In genomic region chr7:72879737-72880215, GRCh38 we compare ENCODE assay signal across 8 cellular contexts. TPM values are rescaled to one million over a fixed set of nuclear protein-coding genes. Genes with fewer than 3 reads are reported as not detected.
A peak's percentile ranks its signal among the peaks of the same experiment; 100 is the strongest.
DNase-seq lines count a peak whose midpoint lies in the region; FAIRE-seq and TF ChIP-seq lines count a peak whose summit lies in the region.
"Not testable (repeated sequence)": the region's sequence is repeated elsewhere in the genome, so short reads cannot be mapped to it uniquely, and the experiment has no call there.

No MANE protein-coding gene starts in this region.

- H3K4me3 ChIP-seq in GM08714 (ENCODE audit: low read length), result peak overlapping the region; percentile 87
- H3K4me3 ChIP-seq in sigmoid colon, result peak overlapping the region; percentile 66 to 77 (median 73)
- peak overlapping the region; percentile 55 to 63 for H3K4me3 ChIP-seq in uterus

- not testable (repeated sequence) for H3K9me3 ChIP-seq in sigmoid colon, uterus

- not testable (repeated sequence) for H3K36me3 ChIP-seq in sigmoid colon, uterus

- FAIRE-seq in RCC 7860 (lab: Jason Lieb, UNC), result not testable (repeated sequence)

- TF ChIP-seq EP300 in sigmoid colon (IDR thresholded peaks at IDR 0.05), result not testable (repeated sequence)

- H3K27ac ChIP-seq in sigmoid colon, result peak overlapping the region; percentile 92 to 93 (median 92)
- H3K27ac ChIP-seq in uterus, result peak overlapping the region; percentile 84 to 85

- not testable (repeated sequence) for H3K4me1 ChIP-seq in sigmoid colon, uterus

- not testable (repeated sequence) for H3K27me3 ChIP-seq in sigmoid colon, uterus

- 0% methylated on average over 34 to 35 of the region's 35 CpGs for WGBS in sigmoid colon, 2 donors

- DNase-seq in HUDEP-2 (lab: John Stamatoyannopoulos, UW; ENCODE audit: unreplicated experiment in 76 of 76), result peak in 61 of 76 experiments; percentile 3 to 64 (median 31)
- DNase-seq in RCC 7860 (ENCODE audit: low spot score), result peak; percentile 49
- peak; percentile 37 for DNase-seq in activated T-cell treated with anti-CD3 and anti-CD28 coated beads for 48 hours (ENCODE audit: low read depth)
- peak; percentile 4 for DNase-seq in effector CD8-positive, alpha-beta T cell (lab: John Stamatoyannopoulos, UW)
- peak; percentile 44 for DNase-seq in kidney glomerular epithelial cell (lab: John Stamatoyannopoulos, UW)
- peak; percentile 80 for DNase-seq in sigmoid colon
- DNase-seq in uterus, result peak; percentile 21 to 32

- TF ChIP-seq POLR2A in sigmoid colon (IDR thresholded peaks at IDR 0.05); uterus (IDR thresholded peaks at IDR 0.05): not testable (repeated sequence)

- intact Hi-C loops in sigmoid colon (cut with DNase I), result loop anchor here (2.0 kb wide), 1 partner anchor 51 kb away; the partner anchor contains the start of gene TYW1B
- intact Hi-C loops in uterus (cut with DNase I; ENCODE audit: low total_unique reads), result not testable (repeated sequence)

- TF ChIP-seq CTCF in sigmoid colon (IDR thresholded peaks at IDR 0.05); uterus (IDR thresholded peaks at IDR 0.05): not testable (repeated sequence)

RNA-seq across cellular contexts. Expression of gene POM121, which starts 45.1 kb away (rescaled TPM):
- total RNA-seq in sigmoid colon (10 to 100 TPM in 3 of 4 donors, 1 to 10 TPM in 1; 8.2 to 16.6 (median 12.0) TPM), uterus (10 to 100 TPM in 2 of 4 donors, 1 to 10 TPM in 2; 5.3 to 42.9 (median 10.3) TPM)
- polyA plus RNA-seq in sigmoid colon, result 10 to 100 TPM in 1 of 3 donors, 1 to 10 TPM in 2; 7.2 to 24.8 (median 8.8) TPM

RNA-seq across cellular contexts. Expression of gene TYW1B, which starts 51.8 kb away (rescaled TPM):
- total RNA-seq in sigmoid colon (1 to 10 TPM; 1.9 to 5.6 (median 2.9) TPM), uterus (10 to 100 TPM in 2 of 4 donors, 1 to 10 TPM in 2; 2.8 to 20.0 (median 10.1) TPM)
- polyA plus RNA-seq in sigmoid colon, result 1 to 10 TPM; 1.4 to 2.4 (median 2.1) TPM

Comparison
In these comparisons a context has a peak if more than half of its experiments do, and no peak if none do; other contexts are left out.
1. Peak in every context shown above with its lines: DNase-seq, H3K4me3 ChIP-seq and H3K27ac ChIP-seq.
2. DNase-seq: peak in every context shown above with its lines; median percentile 80 in sigmoid colon; 49 in RCC 7860; 44 in kidney glomerular epithelial cell; 37 in activated T-cell treated with anti-CD3 and anti-CD28 coated beads for 48 hours; 31 in HUDEP-2; 26 in uterus; 4 in effector CD8-positive, alpha-beta T cell.